1 cellular context compared by ENCODE assay signal in the genomic region with DNA sequence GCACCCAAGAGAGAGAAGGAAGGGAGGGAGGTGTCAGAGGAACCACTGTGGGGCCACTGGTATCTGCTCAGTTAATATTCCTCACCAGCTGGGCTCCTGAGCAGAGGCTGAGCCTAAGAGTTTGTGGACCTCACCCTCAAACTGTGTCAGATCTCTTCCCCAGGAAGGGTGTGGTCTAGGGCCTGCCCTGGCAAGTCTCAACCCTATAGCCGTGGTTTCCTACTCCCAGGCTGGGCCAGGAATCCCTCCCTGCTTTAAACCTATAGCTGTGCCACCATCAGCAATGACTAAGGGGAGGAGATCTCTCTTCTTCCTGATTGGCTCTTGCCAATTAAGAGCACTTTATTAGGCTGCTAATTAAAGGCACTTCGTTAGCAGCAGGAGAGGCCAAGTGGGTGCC.
TF ChIP-seq lines count a peak whose summit lies in the region.

No MANE protein-coding gene starts in this region.

TF ChIP-seq in HepG2, 621 proteins besides CTCF, POLR2A, EP300 and RAD21:
- peak; percentile 17 for TF ChIP-seq RBM22 (optimal IDR thresholded peaks at IDR 0.05; ENCODE audit: low read length)
- no peak for TF ChIP-seq ZNF432 (CRISPR knock-in tag; IDR thresholded peaks at IDR 0.05; ENCODE audit: borderline replicate concordance)
